In genomic region chr17:81328489-81328888, GRCh38 we compare ENCODE assay signal across 11 cellular contexts. TPM values are rescaled to one million over a fixed set of nuclear protein-coding genes. Genes with fewer than 3 reads are reported as not detected.
DNase-seq lines count a peak whose midpoint lies in the region; ATAC-seq and TF ChIP-seq lines count a peak whose summit lies in the region.
"Had no signal": no experiment of that assay in that cellular context is flagged by ENCODE, and none has a peak within 500 bp of the region (broad histone marks: within the 10 kb centered on the region; RNA-seq: fewer than 3 reads in every experiment).

No MANE protein-coding gene starts in this region.

- H3K9me2 ChIP-seq in PC-9 (ENCODE audit: insufficient read depth) (no peaks in the 10 kb centered on the region), MM.1S (replicated peaks; ENCODE audit: insufficient read depth, low read length) (no peaks in the 10 kb centered on the region)

- peak overlapping the region; percentile 57; the same call in 1 of the 2 replicates for H3K4me3 ChIP-seq in PC-9
- no peak overlapping the region for H3K4me3 ChIP-seq in MM.1S (ENCODE audit: low read length)

- no peak for TF ChIP-seq CTCF in C4-2B (conservative IDR thresholded peaks at IDR 0.05)
- TF ChIP-seq CTCF in PC-9 (conservative IDR thresholded peaks at IDR 0.05): no peak
- TF ChIP-seq CTCF in foreskin keratinocyte (conservative IDR thresholded peaks at IDR 0.05): no peak
- no peak for TF ChIP-seq CTCF in MM.1S (IDR thresholded peaks at IDR 0.05; ENCODE audit: low read length)

- no peak overlapping the region for H3K9ac ChIP-seq in MM.1S (ENCODE audit: low read length)

- no peaks in the 10 kb centered on the region for H4K20me1 ChIP-seq in PC-9 (ENCODE audit: insufficient read depth)
- H4K20me1 ChIP-seq in MM.1S (ENCODE audit: insufficient read depth, low read length): no peaks in the 10 kb centered on the region

- intact Hi-C loops in PC-9 (cut with micrococcal nuclease; ENCODE audit: unreplicated experiment): loop anchor here (2.0 kb wide), 1 partner anchor 36 kb away; no protein-coding TSS in a partner anchor
- intact Hi-C loops in sciatic nerve (cut with DNase I): no loop called here

- H2AFZ ChIP-seq in PC-9 (no peak overlapping the region), MM.1S (ENCODE audit: low read length) (no peak overlapping the region)

- no peaks in the 10 kb centered on the region for H3K36me3 ChIP-seq in PC-9 (ENCODE audit: low read depth)
- no peaks in the 10 kb centered on the region for H3K36me3 ChIP-seq in MM.1S (replicated peaks; ENCODE audit: insufficient read depth, low read length)
- H3K36me3 ChIP-seq: brain microvascular endothelial cell had no signal

- no peaks in the 10 kb centered on the region for H3K27me3 ChIP-seq in PC-9 (ENCODE audit: insufficient read depth, low read depth)
- peaks cover 4% of the 10 kb centered on the region for H3K27me3 ChIP-seq in foreskin keratinocyte
- H3K27me3 ChIP-seq in MM.1S (replicated peaks; ENCODE audit: insufficient read depth, low read length): peaks cover 48% of the 10 kb centered on the region

- CTCF ChIA-PET in PC-9 (lab: Charles Lee): no interaction called here

- H3K27ac ChIP-seq in C4-2B (peak overlapping the region; percentile 83), PC-9 (peak overlapping the region; percentile 90), foreskin keratinocyte (peak overlapping the region; percentile 84), MM.1S (ENCODE audit: low read length) (no peak overlapping the region)
- H3K27ac ChIP-seq: brain microvascular endothelial cell had no signal

- H3K9me3 ChIP-seq in PC-9 (ENCODE audit: insufficient read depth, low read depth): no peaks in the 10 kb centered on the region
- H3K9me3 ChIP-seq in MM.1S (replicated peaks; ENCODE audit: insufficient read depth, low read length): no peaks in the 10 kb centered on the region

- BruUV-seq in PC-9 (replicated peaks; lab: Mats Ljungman, UMichigan): no TSS peak

- H3K4me2 ChIP-seq in PC-9: peak overlapping the region; percentile 92
- no peak overlapping the region for H3K4me2 ChIP-seq in MM.1S (ENCODE audit: low read depth, low read length)

- H3F3A ChIP-seq in PC-9 (ENCODE audit: insufficient read depth, low read depth): peaks cover 40% of the 10 kb centered on the region
- peaks cover 9% of the 10 kb centered on the region; the same call in 1 of the 2 replicates for H3F3A ChIP-seq in MM.1S (ENCODE audit: insufficient read depth, low read length)

- peak in 1 of 2 experiments; percentile 78 for DNase-seq in PC-9
- no peak for DNase-seq in foreskin keratinocyte
- DNase-seq in sciatic nerve (ENCODE audit: low spot score): no peak
- DNase-seq in MM.1S: no peak
- no peak for DNase-seq in NCI-H524 (lab: John Stamatoyannopoulos, UW)
- DNase-seq: brain microvascular endothelial cell; naive thymus-derived CD4-positive, alpha-beta T cell; NCI-H69 had no signal

- ATAC-seq in foreskin keratinocyte (no peak), sciatic nerve (peak; percentile 0), GM21367 (IDR thresholded peaks at IDR 0.05; ENCODE audit: unreplicated experiment) (no peak), HG02623 (IDR thresholded peaks at IDR 0.05; ENCODE audit: unreplicated experiment) (no peak)
- ATAC-seq: naive thymus-derived CD4-positive, alpha-beta T cell had no signal

- peaks cover 52% of the 10 kb centered on the region for H3K4me1 ChIP-seq in PC-9 (replicated peaks; ENCODE audit: insufficient read depth)
- H3K4me1 ChIP-seq in foreskin keratinocyte: peaks cover 12% of the 10 kb centered on the region
- H3K4me1 ChIP-seq in MM.1S (ENCODE audit: low read length): peaks cover 23% of the 10 kb centered on the region

- H3K79me2 ChIP-seq in PC-9 (ENCODE audit: low read depth): no peaks in the 10 kb centered on the region
- H3K79me2 ChIP-seq in MM.1S (ENCODE audit: low read length): no peaks in the 10 kb centered on the region

- POLR2A ChIA-PET in PC-9 (lab: Charles Lee; ENCODE audit: unreplicated experiment): interaction anchor here (0.6 kb wide), 4 partner anchors 37 to 291 kb away, joined by 3 to 4 read pairs (median 3); no protein-coding TSS in a partner anchor

RNA-seq across cellular contexts. Expression of gene SLC38A10, which starts 33.4 kb away (rescaled TPM):
- total RNA-seq in PC-9 (2021) (127 and 130 TPM in 2 replicates), foreskin keratinocyte (36.6 and 41.3 TPM in 2 replicates), sciatic nerve (61.6 TPM)
- polyA plus RNA-seq in foreskin keratinocyte: 35.3 and 38.3 TPM in 2 replicates
